In the genomic region with DNA sequence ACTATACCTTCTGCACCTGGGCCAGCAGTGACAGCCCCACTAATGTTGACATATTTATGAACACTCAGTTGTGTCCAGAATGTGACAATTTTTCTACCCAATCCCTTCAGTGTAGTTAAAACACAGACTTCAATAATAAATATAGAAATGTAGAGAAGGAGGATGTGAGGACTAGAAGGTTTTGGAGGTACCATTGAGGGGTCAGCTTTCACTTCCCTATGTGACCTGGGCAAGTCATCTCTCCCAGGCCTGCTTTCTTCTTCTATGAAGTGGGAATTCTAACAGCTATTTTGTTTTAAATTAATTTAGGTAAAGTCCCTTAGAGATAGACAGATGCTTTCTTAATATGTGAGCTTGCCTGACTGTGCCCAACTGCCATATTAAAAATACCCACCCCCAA, we compare ENCODE assay signal across 21 cellular contexts.
"Had no signal": no experiment of that assay in that cellular context is flagged by ENCODE, and none has a peak within 500 bp of the region (broad histone marks: within the 10 kb centered on the region; RNA-seq: fewer than 3 reads in every experiment).

No MANE protein-coding gene starts in this region.

- H3K79me2 ChIP-seq: hepatocyte had no signal

- H3K4me1 ChIP-seq: prostate gland, tibial artery had no signal

- H3K4me1 Mint-ChIP-seq: activated CD4-positive, alpha-beta memory T cell treated with anti-CD3 and anti-CD28 coated beads, Interleukin-2, amount 10 ng/mL, durations not matched to agents 7 days and 5 days; activated CD8-positive, alpha-beta memory T cell treated with anti-CD3 and anti-CD28 coated beads, Interleukin-2, amount 10 ng/mL, durations not matched to agents 7 days and 5 days; brain; naive B cell had no signal

- H3K27me3 ChIP-seq: foreskin keratinocyte, hepatocyte, tibial artery had no signal

- H3K27ac ChIP-seq: foreskin keratinocyte, hepatocyte, prostate gland, tibial artery had no signal

- H3K4me2 ChIP-seq: hepatocyte had no signal

- H2AFZ ChIP-seq: hepatocyte had no signal

- H3K27ac Mint-ChIP-seq: activated CD4-positive, alpha-beta memory T cell treated with anti-CD3 and anti-CD28 coated beads, Interleukin-2, amount 10 ng/mL, durations not matched to agents 7 days and 5 days; activated CD8-positive, alpha-beta memory T cell treated with anti-CD3 and anti-CD28 coated beads, Interleukin-2, amount 10 ng/mL, durations not matched to agents 7 days and 5 days; activated naive CD4-positive, alpha-beta T cell treated with anti-CD3 and anti-CD28 coated beads for 36 hours; activated T-helper 2 cell treated with anti-CD3 and anti-CD28 coated beads, Interferon-gamma antibody, Interleukin-2, Interleukin-4, amounts not matched to agents 10 μg/mL and 5 μg/mL and 100 μg/mL, durations not matched to agents 14 hours and 24 hours and 36 hours; naive B cell had no signal

- ATAC-seq: activated CD8-positive, alpha-beta memory T cell treated with anti-CD3 and anti-CD28 coated beads, Interleukin-2, amount 10 ng/mL, durations not matched to agents 7 days and 5 days; foreskin keratinocyte; mucosa of descending colon; right cardiac atrium; stimulated activated naive CD8-positive, alpha-beta T cell treated with anti-CD3 and anti-CD28 coated beads, Interleukin-15, Interleukin-2, amounts not matched to agents 100 U/mL and 50 U/mL, for 24 hours had no signal

- H3K9me3 Mint-ChIP-seq: activated CD4-positive, alpha-beta memory T cell treated with anti-CD3 and anti-CD28 coated beads, Interleukin-2, amount 10 ng/mL, durations not matched to agents 7 days and 5 days; activated naive CD4-positive, alpha-beta T cell treated with anti-CD3 and anti-CD28 coated beads for 36 hours; activated T-helper 2 cell treated with anti-CD3 and anti-CD28 coated beads, Interferon-gamma antibody, Interleukin-2, Interleukin-4, amounts not matched to agents 10 μg/mL and 5 μg/mL and 100 μg/mL, durations not matched to agents 14 hours and 24 hours and 36 hours; brain; neural crest cell had no signal

- H3K4me3 Mint-ChIP-seq: activated CD4-positive, alpha-beta memory T cell treated with anti-CD3 and anti-CD28 coated beads, Interleukin-2, amount 10 ng/mL, durations not matched to agents 7 days and 5 days; activated CD8-positive, alpha-beta memory T cell treated with anti-CD3 and anti-CD28 coated beads, Interleukin-2, amount 10 ng/mL, durations not matched to agents 7 days and 5 days; activated naive CD4-positive, alpha-beta T cell treated with anti-CD3 and anti-CD28 coated beads for 36 hours; brain; naive B cell; neural crest cell had no signal

- H3K9me3 ChIP-seq: mucosa of descending colon, prostate gland, tibial artery had no signal

- DNase-seq: activated CD4-positive, alpha-beta memory T cell treated with anti-CD3 and anti-CD28 coated beads, Interleukin-2, amount 10 ng/mL, durations not matched to agents 7 days and 5 days; activated CD4-positive, alpha-beta T cell treated with anti-CD3 and anti-CD28 coated beads for 48 hours; activated CD4-positive, CD25-positive, alpha-beta regulatory T cell; activated CD8-positive, alpha-beta memory T cell treated with anti-CD3 and anti-CD28 coated beads, Interleukin-2, amount 10 ng/mL, durations not matched to agents 7 days and 5 days; activated naive CD4-positive, alpha-beta T cell treated with anti-CD3 and anti-CD28 coated beads for 36 hours; anterior cingulate cortex; caudate nucleus; foreskin keratinocyte; mesenchymal stem cell; mucosa of descending colon; naive B cell; right cardiac atrium; stimulated activated CD4-positive, alpha-beta T cell treated with anti-CD3 and anti-CD28 coated beads, Interleukin-2, amount 100 ng/mL, for 24 hours; stimulated activated naive CD8-positive, alpha-beta T cell treated with anti-CD3 and anti-CD28 coated beads, Interleukin-15, Interleukin-2, amounts not matched to agents 100 U/mL and 50 U/mL, for 24 hours; substantia nigra; tibial artery had no signal

- H3K36me3 Mint-ChIP-seq: activated CD8-positive, alpha-beta memory T cell treated with anti-CD3 and anti-CD28 coated beads, Interleukin-2, amount 10 ng/mL, durations not matched to agents 7 days and 5 days; brain; naive B cell had no signal

- H3K36me3 ChIP-seq: prostate gland, tibial artery had no signal

- H3K4me3 ChIP-seq: hepatocyte, mucosa of descending colon, prostate gland, tibial artery had no signal

- H3K27me3 Mint-ChIP-seq: activated CD4-positive, alpha-beta memory T cell treated with anti-CD3 and anti-CD28 coated beads, Interleukin-2, amount 10 ng/mL, durations not matched to agents 7 days and 5 days; activated CD8-positive, alpha-beta memory T cell treated with anti-CD3 and anti-CD28 coated beads, Interleukin-2, amount 10 ng/mL, durations not matched to agents 7 days and 5 days; naive B cell had no signal
